In the genomic region with DNA sequence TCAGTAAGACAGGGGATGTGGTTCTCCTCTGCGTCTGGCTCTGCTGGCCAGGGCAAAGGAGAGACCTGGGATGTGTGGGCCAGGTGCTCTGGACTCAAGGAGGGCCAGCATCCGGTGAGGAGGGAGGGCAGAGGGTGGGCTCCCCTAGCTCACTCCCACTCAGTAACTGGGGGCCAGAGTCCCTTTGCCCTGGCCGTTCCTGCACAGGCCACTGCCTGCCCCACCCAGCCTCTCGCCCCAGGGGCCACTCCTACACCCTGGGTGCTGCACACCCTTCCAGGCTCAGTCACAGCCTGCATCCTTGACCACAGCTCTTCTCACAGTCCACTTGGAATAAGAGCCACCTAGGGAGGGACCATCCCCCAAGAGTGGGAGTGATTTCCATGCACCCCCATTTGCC, we compare ENCODE assay signal across 12 cellular contexts.
"Had no signal": no experiment of that assay in that cellular context is flagged by ENCODE, and none has a peak within 500 bp of the region (broad histone marks: within the 10 kb centered on the region; RNA-seq: fewer than 3 reads in every experiment).

No MANE protein-coding gene starts in this region.

- H3K36me3 Mint-ChIP-seq: activated naive CD4-positive, alpha-beta T cell treated with anti-CD3 and anti-CD28 coated beads, Interleukin-2, amount 50 U/mL, for 24 hours had no signal

- H3K27ac ChIP-seq: gastrocnemius medialis, parathyroid adenoma, tibial artery had no signal

- H3K9me3 ChIP-seq: gastrocnemius medialis had no signal

- H3K27me3 Mint-ChIP-seq: activated naive CD4-positive, alpha-beta T cell treated with anti-CD3 and anti-CD28 coated beads, Interleukin-2, amount 50 U/mL, for 24 hours; naive thymus-derived CD8-positive, alpha-beta T cell; T-cell had no signal

- H3K27ac Mint-ChIP-seq: activated naive CD4-positive, alpha-beta T cell treated with anti-CD3 and anti-CD28 coated beads, Interleukin-2, amount 50 U/mL, for 24 hours had no signal

- H3K79me2 ChIP-seq: parathyroid adenoma had no signal

- DNase-seq: activated gamma-delta T cell; effector CD4-positive, alpha-beta T cell; gastrocnemius medialis; mesendoderm; naive thymus-derived CD8-positive, alpha-beta T cell; stimulated activated naive CD4-positive, alpha-beta T cell treated with Interleukin-2 at 50 U/mL for 16 hours; substantia nigra; tibial artery had no signal

- H2AFZ ChIP-seq: parathyroid adenoma had no signal

- H3K4me3 ChIP-seq: gastrocnemius medialis, tibial artery had no signal

- H3K9me3 Mint-ChIP-seq: activated naive CD4-positive, alpha-beta T cell treated with anti-CD3 and anti-CD28 coated beads, Interleukin-2, amount 50 U/mL, for 24 hours; naive thymus-derived CD8-positive, alpha-beta T cell; T-cell had no signal

- H3K4me3 Mint-ChIP-seq: activated naive CD4-positive, alpha-beta T cell treated with anti-CD3 and anti-CD28 coated beads, Interleukin-2, amount 50 U/mL, for 24 hours had no signal

- ATAC-seq: activated CD4-positive, CD25-positive, alpha-beta regulatory T cell treated with anti-CD3 and anti-CD28 coated beads, Interleukin-2, amount 50 U/mL, for 24 hours; gastrocnemius medialis; naive thymus-derived CD8-positive, alpha-beta T cell; T-cell had no signal

- H3K27me3 ChIP-seq: gastrocnemius medialis had no signal

- H3K4me1 ChIP-seq: gastrocnemius medialis had no signal

- H3K9ac ChIP-seq: parathyroid adenoma had no signal
